Comparison of ENCODE assay signal across 27 cellular contexts in genomic region chr22:22814666-22815396, GRCh38.
A peak's percentile ranks its signal among the peaks of the same experiment; 100 is the strongest.
DNase-seq lines count a peak whose midpoint lies in the region; ATAC-seq and TF ChIP-seq lines count a peak whose summit lies in the region.
"Had no signal": no experiment of that assay in that cellular context is flagged by ENCODE, and none has a peak within 500 bp of the region (broad histone marks: within the 10 kb centered on the region; RNA-seq: fewer than 3 reads in every experiment).

No MANE protein-coding gene starts in this region.

- intact Hi-C loops in esophagus muscularis mucosa (cut with DNase I), result no loop called here

- H3K36me3 Mint-ChIP-seq in activated naive CD8-positive, alpha-beta T cell treated with anti-CD3 and anti-CD28 coated beads, Interleukin-2, amount 10 ng/mL, durations not matched to agents 7 days and 5 days, result no peaks in the 10 kb centered on the region
- H3K36me3 Mint-ChIP-seq in activated naive CD8-positive, alpha-beta T cell treated with anti-CD3 and anti-CD28 coated beads, Interleukin-2, amount 50 U/mL, for 24 hours (ENCODE audit: low read depth), result no peaks in the 10 kb centered on the region
- H3K36me3 Mint-ChIP-seq in CD8-positive, alpha-beta memory T cell, result peaks cover 0 to 9% (median 2%) of the 10 kb centered on the region in 3 donors
- H3K36me3 Mint-ChIP-seq in type B pancreatic cell (no peaks in the 10 kb centered on the region), GM23338 (ENCODE audit: low read depth) (no peaks in the 10 kb centered on the region)

- peaks cover 63% of the 10 kb centered on the region for H3K4me1 ChIP-seq in CD8-positive, alpha-beta memory T cell (ENCODE audit: insufficient read depth, low read length)
- no peaks in the 10 kb centered on the region for H3K4me1 ChIP-seq in esophagus muscularis mucosa
- no peaks in the 10 kb centered on the region for H3K4me1 ChIP-seq in GM23338 (ENCODE audit: insufficient read depth)
- H3K4me1 ChIP-seq: adrenal gland, esophagus squamous epithelium, foreskin keratinocyte, psoas muscle, sigmoid colon, transverse colon had no signal

- 87% methylated on average over 14 of the region's 14 CpGs for WGBS in esophagus muscularis mucosa

- no peaks in the 10 kb centered on the region for H3K27me3 ChIP-seq in CD8-positive, alpha-beta memory T cell (ENCODE audit: insufficient read depth, low read length, poor library complexity, severe bottlenecking)
- peaks cover 0 to 7% (median 0%) of the 10 kb centered on the region in 4 donors for H3K27me3 ChIP-seq in esophagus muscularis mucosa
- peaks cover 98% of the 10 kb centered on the region for H3K27me3 ChIP-seq in GM23338 (ENCODE audit: insufficient read depth)
- H3K27me3 ChIP-seq: adrenal gland, foreskin keratinocyte, heart left ventricle, sigmoid colon, transverse colon had no signal

- peaks cover under 1% of the 10 kb centered on the region for H3K27me3 Mint-ChIP-seq in activated naive CD8-positive, alpha-beta T cell treated with anti-CD3 and anti-CD28 coated beads, Interleukin-2, amount 10 ng/mL, durations not matched to agents 7 days and 5 days
- H3K27me3 Mint-ChIP-seq in activated naive CD8-positive, alpha-beta T cell treated with anti-CD3 and anti-CD28 coated beads, Interleukin-2, amount 50 U/mL, for 24 hours, result no peaks in the 10 kb centered on the region
- H3K27me3 Mint-ChIP-seq in CD8-positive, alpha-beta memory T cell, result no peaks in the 10 kb centered on the region
- H3K27me3 Mint-ChIP-seq in type B pancreatic cell, result peaks cover 38% of the 10 kb centered on the region
- peaks cover 62% of the 10 kb centered on the region for H3K27me3 Mint-ChIP-seq in GM23338 (ENCODE audit: insufficient read depth, low read depth, poor library complexity)

- peaks cover 44% of the 10 kb centered on the region for H3K4me1 Mint-ChIP-seq in activated naive CD8-positive, alpha-beta T cell treated with anti-CD3 and anti-CD28 coated beads, Interleukin-2, amount 10 ng/mL, durations not matched to agents 7 days and 5 days
- H3K4me1 Mint-ChIP-seq in activated naive CD8-positive, alpha-beta T cell treated with anti-CD3 and anti-CD28 coated beads, Interleukin-2, amount 50 U/mL, for 24 hours, result peaks cover 52% of the 10 kb centered on the region
- peaks cover 93 to 100% (median 95%) of the 10 kb centered on the region in 3 donors for H3K4me1 Mint-ChIP-seq in CD8-positive, alpha-beta memory T cell
- H3K4me1 Mint-ChIP-seq in type B pancreatic cell (ENCODE audit: unreplicated experiment), result no peaks in the 10 kb centered on the region
- H3K4me1 Mint-ChIP-seq in GM23338, result peaks cover 3% of the 10 kb centered on the region; the same call in 1 of the 3 replicates

- POLR2A ChIA-PET in activated naive CD8-positive, alpha-beta T cell treated with anti-CD3 and anti-CD28 coated beads, Interleukin-2, amount 10 ng/mL, durations not matched to agents 7 days and 5 days (lab: Charles Lee), result no interaction called here
- POLR2A ChIA-PET in CD8-positive, alpha-beta memory T cell (lab: Charles Lee), result no interaction called here

- H3K9me3 ChIP-seq in CD8-positive, alpha-beta memory T cell (ENCODE audit: low read length), result no peaks in the 10 kb centered on the region
- no peaks in the 10 kb centered on the region for H3K9me3 ChIP-seq in esophagus muscularis mucosa
- H3K9me3 ChIP-seq: adrenal gland, esophagus squamous epithelium, heart left ventricle, psoas muscle, sigmoid colon, transverse colon had no signal

- no peak for DNase-seq in activated naive CD8-positive, alpha-beta T cell treated with anti-CD3 and anti-CD28 coated beads, Interleukin-2, amount 10 ng/mL, durations not matched to agents 7 days and 5 days
- DNase-seq in activated naive CD8-positive, alpha-beta T cell treated with anti-CD3 and anti-CD28 coated beads, Interleukin-2, amount 50 U/mL, for 24 hours, result no peak
- no peak for DNase-seq in CD8-positive, alpha-beta memory T cell
- DNase-seq in esophagus muscularis mucosa (ENCODE audit: extremely low spot score) (peak; percentile 53), type B pancreatic cell (ENCODE audit: extremely low spot score, unreplicated experiment) (peak; percentile 43), GM23338 (ENCODE audit: low spot score) (no peak), COR-L47 (lab: John Stamatoyannopoulos, UW) (no peak)
- DNase-seq: activated CD4-positive, CD25-positive, alpha-beta regulatory T cell treated with anti-CD3 and anti-CD28 coated beads, Interleukin-2, amount 50 U/mL, for 72 hours; activated effector memory CD4-positive, alpha-beta T cell treated with Interleukin-2 at 50 U/mL for 16 hours; activated T-cell treated with anti-CD3 and anti-CD28 coated beads, Interleukin-2, amount 50 U/mL, for 1 hour; dermis blood vessel endothelial cell; esophagus squamous epithelium; foreskin keratinocyte; H9; heart left ventricle; kidney; left ventricle myocardium superior; MM.1S; NCI-H1105 treated with DMSO at 0.1 percent for 48 hours; NCI-H1930; NCI-H524; psoas muscle; sigmoid colon; stimulated activated CD4-positive, alpha-beta T cell treated with anti-CD3 and anti-CD28 coated beads, Interleukin-4, amount 100 ng/mL, for 24 hours; transverse colon had no signal

- CTCF ChIA-PET in CD8-positive, alpha-beta memory T cell (lab: Charles Lee), result interaction anchor here (1.7 to 17.4 kb wide), 9 partner anchors 27 to 139 kb away, joined by 4 to 247 read pairs (median 9); no protein-coding TSS in a partner anchor

- no peaks in the 10 kb centered on the region for H3F3A ChIP-seq in GM23338 (replicated peaks; ENCODE audit: low read depth)

- no peaks in the 10 kb centered on the region for H4K20me1 ChIP-seq in GM23338 (replicated peaks; ENCODE audit: insufficient read depth)

- ATAC-seq in activated naive CD8-positive, alpha-beta T cell treated with anti-CD3 and anti-CD28 coated beads, Interleukin-2, amount 10 ng/mL, durations not matched to agents 7 days and 5 days (ENCODE audit: low read depth), result no peak
- no peak for ATAC-seq in activated naive CD8-positive, alpha-beta T cell treated with anti-CD3 and anti-CD28 coated beads, Interleukin-2, amount 50 U/mL, for 24 hours
- ATAC-seq in GM23338, result no peak
- ATAC-seq: foreskin keratinocyte, heart left ventricle, left ventricle myocardium superior, psoas muscle had no signal

- no peak overlapping the region for H3K4me3 Mint-ChIP-seq in activated naive CD8-positive, alpha-beta T cell treated with anti-CD3 and anti-CD28 coated beads, Interleukin-2, amount 10 ng/mL, durations not matched to agents 7 days and 5 days
- no peak overlapping the region for H3K4me3 Mint-ChIP-seq in activated naive CD8-positive, alpha-beta T cell treated with anti-CD3 and anti-CD28 coated beads, Interleukin-2, amount 50 U/mL, for 24 hours
- peak overlapping the region in 4 of 7 donors; percentile 34 to 54 (median 42) for H3K4me3 Mint-ChIP-seq in CD8-positive, alpha-beta memory T cell
- H3K4me3 Mint-ChIP-seq in type B pancreatic cell (no peak overlapping the region), GM23338 (no peak overlapping the region)
- H3K4me3 Mint-ChIP-seq: H9 had no signal

- H3K27ac ChIP-seq in CD8-positive, alpha-beta memory T cell (ENCODE audit: low read depth, low read length), result no peak overlapping the region
- H3K27ac ChIP-seq in esophagus muscularis mucosa (replicated peaks in 1 of 4), result no peak overlapping the region
- H3K27ac ChIP-seq in GM23338 (ENCODE audit: low read depth), result no peak overlapping the region
- H3K27ac ChIP-seq: adrenal gland, C4-2B, esophagus squamous epithelium, foreskin keratinocyte, psoas muscle, sigmoid colon, transverse colon had no signal

- TF ChIP-seq EP300 in esophagus muscularis mucosa (IDR thresholded peaks at IDR 0.05), result no peak

- 0 out of 2 replicates have a peak, but pooled peaks cover 2% of the 10 kb centered on the region for H3K9me2 ChIP-seq in GM23338 (ENCODE audit: insufficient read depth)

- H3K36me3 ChIP-seq in CD8-positive, alpha-beta memory T cell (ENCODE audit: insufficient read depth, low read length), result no peaks in the 10 kb centered on the region
- no peaks in the 10 kb centered on the region for H3K36me3 ChIP-seq in esophagus muscularis mucosa
- H3K36me3 ChIP-seq in GM23338 (ENCODE audit: insufficient read depth), result no peaks in the 10 kb centered on the region
- H3K36me3 ChIP-seq: adrenal gland, esophagus squamous epithelium, heart left ventricle, sigmoid colon, transverse colon had no signal

- H3K4me3 ChIP-seq in CD8-positive, alpha-beta memory T cell (ENCODE audit: low read length), result no peak overlapping the region
- no peak overlapping the region for H3K4me3 ChIP-seq in esophagus muscularis mucosa
- no peak overlapping the region for H3K4me3 ChIP-seq in GM23338
- H3K4me3 ChIP-seq: adrenal gland, esophagus squamous epithelium, heart left ventricle, psoas muscle, sigmoid colon, transverse colon had no signal

- H3K27ac Mint-ChIP-seq in activated naive CD8-positive, alpha-beta T cell treated with anti-CD3 and anti-CD28 coated beads, Interleukin-2, amount 10 ng/mL, durations not matched to agents 7 days and 5 days, result peak overlapping the region; percentile 67
- no peak overlapping the region for H3K27ac Mint-ChIP-seq in activated naive CD8-positive, alpha-beta T cell treated with anti-CD3 and anti-CD28 coated beads, Interleukin-2, amount 50 U/mL, for 24 hours
- peak overlapping the region; percentile 19 to 97 (median 84) for H3K27ac Mint-ChIP-seq in CD8-positive, alpha-beta memory T cell
- H3K27ac Mint-ChIP-seq in type B pancreatic cell (no peak overlapping the region), GM23338 (no peak overlapping the region)
- H3K27ac Mint-ChIP-seq: H9 had no signal

- no peak for TF ChIP-seq POLR2A in esophagus muscularis mucosa (IDR thresholded peaks at IDR 0.05; ENCODE audit: low read depth)

- H2AFZ ChIP-seq in GM23338, result no peak overlapping the region

- H3K4me2 ChIP-seq in GM23338, result no peak overlapping the region

- no peaks in the 10 kb centered on the region for H3K9me3 Mint-ChIP-seq in activated naive CD8-positive, alpha-beta T cell treated with anti-CD3 and anti-CD28 coated beads, Interleukin-2, amount 10 ng/mL, durations not matched to agents 7 days and 5 days
- no peaks in the 10 kb centered on the region for H3K9me3 Mint-ChIP-seq in activated naive CD8-positive, alpha-beta T cell treated with anti-CD3 and anti-CD28 coated beads, Interleukin-2, amount 50 U/mL, for 24 hours
- no peaks in the 10 kb centered on the region for H3K9me3 Mint-ChIP-seq in CD8-positive, alpha-beta memory T cell
- H3K9me3 Mint-ChIP-seq in type B pancreatic cell (no peaks in the 10 kb centered on the region), GM23338 (no peaks in the 10 kb centered on the region)
- H3K9me3 Mint-ChIP-seq: H9 had no signal

- TF ChIP-seq CTCF in esophagus muscularis mucosa (IDR thresholded peaks at IDR 0.05) (no peak), type B pancreatic cell (conservative IDR thresholded peaks at IDR 0.05) (no peak), GM23338 (conservative IDR thresholded peaks at IDR 0.05; ENCODE audit: low read depth in 2 of 2) (no peak)

- H3K79me2 ChIP-seq in GM23338 (replicated peaks; ENCODE audit: insufficient read depth), result no peaks in the 10 kb centered on the region

TF ChIP-seq in GM23338, 12 proteins besides CTCF, POLR2A, EP300 and RAD21 (continues in another document):
- no peak for TF ChIP-seq CREB1 (CRISPR knock-in tag; IDR thresholded peaks at IDR 0.05; ENCODE audit: low read depth)
- no peak for TF ChIP-seq ZNF331 (CRISPR knock-in tag; IDR thresholded peaks at IDR 0.05; ENCODE audit: low read depth)
- no peak for TF ChIP-seq STAT1 (IDR thresholded peaks at IDR 0.05; ENCODE audit: unreplicated experiment)
- TF ChIP-seq EZH2phosphoT487 (IDR thresholded peaks at IDR 0.05; ENCODE audit: unreplicated experiment), result no peak

Comparison
In these comparisons a context has a peak if more than half of its experiments do, and no peak if none do; other contexts are left out.
1. H3K27ac Mint-ChIP-seq: peak in activated naive CD8-positive, alpha-beta T cell treated with anti-CD3 and anti-CD28 coated beads, Interleukin-2, amount 10 ng/mL, durations not matched to agents 7 days and 5 days (single experiment) and CD8-positive, alpha-beta memory T cell (8 of 8); none in activated naive CD8-positive, alpha-beta T cell treated with anti-CD3 and anti-CD28 coated beads, Interleukin-2, amount 50 U/mL, for 24 hours (single experiment), type B pancreatic cell (single experiment) and GM23338 (single experiment).
2. DNase-seq: peak in esophagus muscularis mucosa (single experiment) and type B pancreatic cell (single experiment); none in activated naive CD8-positive, alpha-beta T cell treated with anti-CD3 and anti-CD28 coated beads, Interleukin-2, amount 10 ng/mL, durations not matched to agents 7 days and 5 days (single experiment), activated naive CD8-positive, alpha-beta T cell treated with anti-CD3 and anti-CD28 coated beads, Interleukin-2, amount 50 U/mL, for 24 hours (single experiment), CD8-positive, alpha-beta memory T cell (0 of 5), GM23338 (single experiment) and COR-L47 (single experiment).
3. H3K4me3 Mint-ChIP-seq: peak in CD8-positive, alpha-beta memory T cell (4 of 7); none in activated naive CD8-positive, alpha-beta T cell treated with anti-CD3 and anti-CD28 coated beads, Interleukin-2, amount 10 ng/mL, durations not matched to agents 7 days and 5 days (single experiment), activated naive CD8-positive, alpha-beta T cell treated with anti-CD3 and anti-CD28 coated beads, Interleukin-2, amount 50 U/mL, for 24 hours (single experiment), type B pancreatic cell (single experiment) and GM23338 (single experiment).